Comparison of ENCODE assay signal across 1 cellular context in the genomic region with DNA sequence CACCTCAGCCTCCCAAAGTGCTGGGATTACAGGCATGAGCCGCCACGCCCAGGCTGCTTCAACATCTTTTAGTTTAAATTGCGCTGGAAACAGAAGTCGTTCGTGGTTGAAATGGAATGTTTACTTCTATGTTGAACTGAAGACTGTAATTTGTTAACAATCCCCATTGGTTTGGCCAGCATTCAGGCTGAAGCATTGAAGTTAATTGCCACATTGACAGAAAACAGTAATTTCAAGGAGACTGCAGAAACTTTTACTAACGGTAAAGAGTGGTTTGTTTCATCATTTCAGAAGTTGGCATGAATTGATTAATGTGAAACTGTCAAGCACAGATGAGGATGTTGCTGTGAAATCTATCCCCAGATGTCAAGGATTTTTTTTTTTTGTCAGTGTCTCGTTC.
TF ChIP-seq lines count a peak whose summit lies in the region.

No MANE protein-coding gene starts in this region.

TF ChIP-seq in IMR-90, 13 proteins besides CTCF, POLR2A, EP300 and RAD21:
- TF ChIP-seq, protein P1, sequence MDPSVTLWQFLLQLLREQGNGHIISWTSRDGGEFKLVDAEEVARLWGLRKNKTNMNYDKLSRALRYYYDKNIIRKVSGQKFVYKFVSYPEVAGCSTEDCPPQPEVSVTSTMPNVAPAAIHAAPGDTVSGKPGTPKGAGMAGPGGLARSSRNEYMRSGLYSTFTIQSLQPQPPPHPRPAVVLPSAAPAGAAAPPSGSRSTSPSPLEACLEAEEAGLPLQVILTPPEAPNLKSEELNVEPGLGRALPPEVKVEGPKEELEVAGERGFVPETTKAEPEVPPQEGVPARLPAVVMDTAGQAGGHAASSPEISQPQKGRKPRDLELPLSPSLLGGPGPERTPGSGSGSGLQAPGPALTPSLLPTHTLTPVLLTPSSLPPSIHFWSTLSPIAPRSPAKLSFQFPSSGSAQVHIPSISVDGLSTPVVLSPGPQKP (IDR thresholded peaks at IDR 0.05; ENCODE audit: borderline replicate concordance, low read depth, low read length), result no peak
- TF ChIP-seq BHLHE40 (IDR thresholded peaks at IDR 0.05; ENCODE audit: low read depth, low read length) (no peak), NFE2L2 (IDR thresholded peaks at IDR 0.05; ENCODE audit: low read depth, low read length) (no peak), SMC3 (IDR thresholded peaks at IDR 0.05; ENCODE audit: low read depth, low read length) (no peak), RFX5 (IDR thresholded peaks at IDR 0.05; ENCODE audit: low read depth, low read length) (no peak), FOS (IDR thresholded peaks at IDR 0.05; ENCODE audit: low read depth, low read length) (no peak), CHD1 (IDR thresholded peaks at IDR 0.05; ENCODE audit: low read depth, low read length) (no peak), MXI1 (IDR thresholded peaks at IDR 0.05; ENCODE audit: borderline replicate concordance, low read depth, low read length) (no peak), RCOR1 (IDR thresholded peaks at IDR 0.05; ENCODE audit: insufficient replicate concordance, low read length) (no peak), MAZ (IDR thresholded peaks at IDR 0.05; ENCODE audit: borderline replicate concordance, low read depth, low read length) (no peak), MAFK (IDR thresholded peaks at IDR 0.05; ENCODE audit: low read depth, low read length) (no peak), CEBPB (IDR thresholded peaks at IDR 0.05; ENCODE audit: low read depth, low read length) (no peak)
- TF ChIP-seq, protein P2, sequence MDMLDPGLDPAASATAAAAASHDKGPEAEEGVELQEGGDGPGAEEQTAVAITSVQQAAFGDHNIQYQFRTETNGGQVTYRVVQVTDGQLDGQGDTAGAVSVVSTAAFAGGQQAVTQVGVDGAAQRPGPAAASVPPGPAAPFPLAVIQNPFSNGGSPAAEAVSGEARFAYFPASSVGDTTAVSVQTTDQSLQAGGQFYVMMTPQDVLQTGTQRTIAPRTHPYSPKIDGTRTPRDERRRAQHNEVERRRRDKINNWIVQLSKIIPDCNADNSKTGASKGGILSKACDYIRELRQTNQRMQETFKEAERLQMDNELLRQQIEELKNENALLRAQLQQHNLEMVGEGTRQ (IDR thresholded peaks at IDR 0.05; ENCODE audit: low read depth, low read length), result no peak
